ENCODE assay signal across 8 cellular contexts in genomic region chr17:81238490-81238814, GRCh38. TPM values are rescaled to one million over a fixed set of nuclear protein-coding genes. Genes with fewer than 3 reads are reported as not detected.
DNase-seq lines count a peak whose midpoint lies in the region; ATAC-seq and TF ChIP-seq lines count a peak whose summit lies in the region.

No MANE protein-coding gene starts in this region.

- no peak for DNase-seq in Panc1 (ENCODE audit: low read depth, low spot score)
- DNase-seq in fibroblast of villous mesenchyme (ENCODE audit: low read depth): no peak
- no peak for DNase-seq in T-helper 9 cell
- DNase-seq in ACHN: no peak
- DNase-seq in NK-92 treated with Interleukin-12 subunit alpha and Interleukin-12 subunit beta, amount 100 ng/mL, for 24 hours (lab: John Stamatoyannopoulos, UW): no peak

- intact Hi-C loops in Panc1 (cut with micrococcal nuclease; ENCODE audit: unreplicated experiment): no loop called here

- CTCF ChIA-PET in Panc1 (lab: Charles Lee): interaction anchor here (1.0 to 1.3 kb wide), 3 partner anchors 8 to 249 kb away, joined by 3 to 4 read pairs (median 3); no protein-coding TSS in a partner anchor

- H3K4me1 ChIP-seq in Panc1 (ENCODE audit: control insufficient read depth, insufficient read depth, low read length): peaks cover 40% of the 10 kb centered on the region

- ATAC-seq in GM21381 (IDR thresholded peaks at IDR 0.05; ENCODE audit: unreplicated experiment) (peak; percentile 1), Panc1 (no peak), HG02981 (IDR thresholded peaks at IDR 0.05; ENCODE audit: unreplicated experiment) (no peak)

- no peaks in the 10 kb centered on the region for H3K9me3 ChIP-seq in Panc1 (ENCODE audit: control insufficient read depth, insufficient read depth, low read depth, low read length)

- H3K36me3 ChIP-seq in Panc1 (ENCODE audit: control insufficient read depth, insufficient read depth, low read length): peaks cover 11% of the 10 kb centered on the region; the same call in 1 of the 2 replicates

- H3K27ac ChIP-seq in Panc1 (ENCODE audit: low read length): peak overlapping the region; percentile 89
- peak overlapping the region; percentile 23 to 94 (median 87) for H3K27ac ChIP-seq in skin epidermis

- in situ Hi-C loops in Panc1 (cut with HindIII; ENCODE audit: low pct_unique_long_range_greater_than_20kb, low sequenced_read_pairs): no loop called here
- in situ Hi-C loops in ACHN (cut with HindIII; ENCODE audit: low pct_ligation_motif_present, low pct_unique_long_range_greater_than_20kb, low sequenced_read_pairs): no loop called here

- BruUV-seq in Panc1 (replicated peaks; lab: Mats Ljungman, UMichigan): no TSS peak

- TF ChIP-seq CTCF in Panc1 (IDR thresholded peaks at IDR 0.05) (no peak), fibroblast of villous mesenchyme (IDR thresholded peaks at IDR 0.05; ENCODE audit: insufficient read depth, low read depth, low read length) (no peak)

- POLR2A ChIA-PET in Panc1 (lab: Charles Lee): interaction anchor here (1.2 to 1.5 kb wide), 2 partner anchors 76 to 219 kb away, joined by 5 to 10 read pairs; no protein-coding TSS in a partner anchor

- H3K4me3 ChIP-seq in Panc1 (ENCODE audit: low read depth in 2 of 2, low read length in 2 of 2): peak overlapping the region; percentile 76 to 99
- peak overlapping the region; percentile 86 for H3K4me3 ChIP-seq in fibroblast of villous mesenchyme (ENCODE audit: low read depth, low read length)
- H3K4me3 ChIP-seq in skin epidermis: peak overlapping the region; percentile 81 to 100 (median 93)

- H3K27me3 ChIP-seq in Panc1 (ENCODE audit: control insufficient read depth, insufficient read depth, low read length): no peaks in the 10 kb centered on the region

RNA-seq across cellular contexts. Expression of gene TEPSIN, which starts 0.4 kb away (rescaled TPM):
- total RNA-seq in Panc1 (2021; ENCODE audit: unreplicated experiment): 44.9 TPM
- polyA plus RNA-seq in Panc1 (2012; ENCODE audit: insufficient read length): 35.3 TPM
- 13.2 and 17.7 TPM in 2 replicates for total RNA-seq in fibroblast of villous mesenchyme

RNA-seq across cellular contexts. Expression of gene NDUFAF8, which starts 0.7 kb away (rescaled TPM):
- total RNA-seq in Panc1 (2021; ENCODE audit: unreplicated experiment) (75.8 TPM), fibroblast of villous mesenchyme (31.5 and 32.2 TPM in 2 replicates)
- 144 TPM for polyA plus RNA-seq in Panc1 (2012; ENCODE audit: insufficient read length)

RNA-seq across cellular contexts. Expression of gene CEP131, which starts 15.7 kb away (rescaled TPM):
- total RNA-seq in Panc1 (2021; ENCODE audit: unreplicated experiment) (26.0 TPM), fibroblast of villous mesenchyme (9.9 and 10.3 TPM in 2 replicates)
- 32.5 TPM for polyA plus RNA-seq in Panc1 (2012; ENCODE audit: insufficient read length)

RNA-seq across cellular contexts. Expression of gene SLC38A10, which starts 56.7 kb away (rescaled TPM):
- total RNA-seq in Panc1 (2021; ENCODE audit: unreplicated experiment): 188 TPM
- 144 TPM for polyA plus RNA-seq in Panc1 (2012; ENCODE audit: insufficient read length)
- 51.4 and 57.3 TPM in 2 replicates for total RNA-seq in fibroblast of villous mesenchyme
